8 cellular contexts compared by ENCODE assay signal in genomic region chr1:218330043-218330623, GRCh38. TPM values are rescaled to one million over a fixed set of nuclear protein-coding genes. Genes with fewer than 3 reads are reported as not detected.
DNase-seq lines count a peak whose midpoint lies in the region; ATAC-seq and TF ChIP-seq lines count a peak whose summit lies in the region.

No MANE protein-coding gene starts in this region.

- no peak for TF ChIP-seq POLR2A in erythroblast (IDR thresholded peaks at IDR 0.05; ENCODE audit: low read length)

- POLR2A ChIA-PET in PC-3 (lab: Charles Lee; ENCODE audit: unreplicated experiment) = no interaction called here

- TF ChIP-seq CTCF in PC-3 (conservative IDR thresholded peaks at IDR 0.05; ENCODE audit: low read depth, low read length) (peak; percentile 99), parathyroid adenoma (IDR thresholded peaks at IDR 0.05) (peak; percentile 47)

- CTCF ChIA-PET in PC-3 (lab: Charles Lee) = interaction anchor here (0.6 to 1.3 kb wide), 6 partner anchors 31 to 1331 kb away, joined by 3 to 7 read pairs (median 4); no protein-coding TSS in a partner anchor

- no TSS peak for BruUV-seq in PC-3 (replicated peaks; lab: Mats Ljungman, UMichigan)

- H3K4me3 ChIP-seq in PC-3 (ENCODE audit: low read length) (no peak overlapping the region), parathyroid adenoma (ENCODE audit: low read depth, low read length) (no peak overlapping the region)

- no peaks in the 10 kb centered on the region for H3K27me3 ChIP-seq in PC-3 (ENCODE audit: low read length)
- no peaks in the 10 kb centered on the region for H3K27me3 ChIP-seq in parathyroid adenoma (ENCODE audit: control insufficient read depth, insufficient read depth, low read length)

- H3K9me2 ChIP-seq in PC-3 (replicated peaks; ENCODE audit: low read length) = no peaks in the 10 kb centered on the region

- DNase-seq in AG08395 (ENCODE audit: low spot score) (peak; percentile 73), PC-3 (peak; percentile 81), erythroblast (lab: John Stamatoyannopoulos, UW) (peak; percentile 43 to 68), COR-L47 (lab: John Stamatoyannopoulos, UW) (no peak)
- DNase-seq in activated CD8-positive, alpha-beta memory T cell treated with anti-CD3 and anti-CD28 coated beads, Interleukin-2, amount 50 U/mL, for 48 hours = no peak

- no peak overlapping the region for H3K9ac ChIP-seq in PC-3 (ENCODE audit: low read length)
- no peak overlapping the region for H3K9ac ChIP-seq in parathyroid adenoma

- intact Hi-C loops in PC-3 (cut with micrococcal nuclease) = loop anchor here (1.0 to 5.0 kb wide), 7 partner anchors 31 to 1482 kb away; no protein-coding TSS in a partner anchor

- peak overlapping the region; percentile 12 for H3K4me2 ChIP-seq in PC-3 (ENCODE audit: low read length)
- H3K4me2 ChIP-seq in parathyroid adenoma (ENCODE audit: low read length) = no peak overlapping the region

- H3K36me3 ChIP-seq in PC-3 (ENCODE audit: low read depth, low read length) = peaks cover 13% of the 10 kb centered on the region; the same call in 1 of the 2 replicates
- H3K36me3 ChIP-seq in parathyroid adenoma (ENCODE audit: control insufficient read depth, insufficient read depth, low read length) = no peaks in the 10 kb centered on the region

- no peak overlapping the region for H2AFZ ChIP-seq in PC-3 (ENCODE audit: low read length)
- H2AFZ ChIP-seq in parathyroid adenoma = no peak overlapping the region

- H3F3A ChIP-seq in PC-3 (ENCODE audit: low read length, unreplicated experiment) = no peaks in the 10 kb centered on the region

- H4K20me1 ChIP-seq in PC-3 (ENCODE audit: low read length) = no peaks in the 10 kb centered on the region

- ATAC-seq in GM18508 (IDR thresholded peaks at IDR 0.05; ENCODE audit: insufficient read depth, unreplicated experiment) (peak; percentile 66), HG03521 (IDR thresholded peaks at IDR 0.05; ENCODE audit: unreplicated experiment) (peak; percentile 70), PC-3 (peak; percentile 75)

- H3K4me1 ChIP-seq in PC-3 (ENCODE audit: insufficient read depth, low read length) = peaks cover 10% of the 10 kb centered on the region; the same call in 1 of the 2 replicates
- no peaks in the 10 kb centered on the region for H3K4me1 ChIP-seq in parathyroid adenoma

- H3K9me3 ChIP-seq in PC-3 (ENCODE audit: low read length) (no peaks in the 10 kb centered on the region), parathyroid adenoma (ENCODE audit: control insufficient read depth, low read length) (no peaks in the 10 kb centered on the region)

- no peak overlapping the region for H3K27ac ChIP-seq in PC-3 (ENCODE audit: low read length)
- H3K27ac ChIP-seq in parathyroid adenoma = no peak overlapping the region

- H3K79me2 ChIP-seq in PC-3 (ENCODE audit: low read length) (0 out of 2 replicates have a peak, but pooled peaks cover 6% of the 10 kb centered on the region), parathyroid adenoma (no peaks in the 10 kb centered on the region)

RNA-seq across cellular contexts. Expression of gene TGFB2, which starts 15.0 kb away (rescaled TPM):
- total RNA-seq in PC-3 (2014; rRNA removed) = 38.7 and 50.3 TPM in 2 replicates

RNA-seq across cellular contexts. Expression of gene RRP15, which starts 45.0 kb away (rescaled TPM):
- 25.6 and 39.3 TPM in 2 replicates for total RNA-seq in PC-3 (2014; rRNA removed)

Comparison
In these comparisons a context has a peak if more than half of its experiments do, and no peak if none do; other contexts are left out.
1. DNase-seq: peak in AG08395 (single experiment), PC-3 (single experiment) and erythroblast (2 of 2); none in activated CD8-positive, alpha-beta memory T cell treated with anti-CD3 and anti-CD28 coated beads, Interleukin-2, amount 50 U/mL, for 48 hours (single experiment) and COR-L47 (single experiment).
2. Peak in every context shown above with its lines, with median percentiles within 50 percentile points of each other: ATAC-seq.